Comparison of ENCODE assay signal across 2 cellular contexts in genomic region chr5:120386981-120387380, GRCh38.
TF ChIP-seq lines count a peak whose summit lies in the region.

No MANE protein-coding gene starts in this region.

TF ChIP-seq in SK-N-SH, 30 proteins besides CTCF, POLR2A, EP300 and RAD21 (continued from another document):
- TF ChIP-seq IRF3 (IDR thresholded peaks at IDR 0.05; ENCODE audit: low read depth, low read length), result no peak
- TF ChIP-seq ZBTB33 (IDR thresholded peaks at IDR 0.05; ENCODE audit: borderline replicate concordance, low read depth), result no peak
- no peak for TF ChIP-seq MAX (IDR thresholded peaks at IDR 0.05; ENCODE audit: low read depth)
- TF ChIP-seq USF2 (IDR thresholded peaks at IDR 0.05; ENCODE audit: borderline replicate concordance, low read depth, low read length), result no peak
- no peak for TF ChIP-seq SIN3A (IDR thresholded peaks at IDR 0.05; ENCODE audit: borderline replicate concordance, low read depth, low read length)
- TF ChIP-seq FOXJ3 (CRISPR knock-in tag; IDR thresholded peaks at IDR 0.05), result no peak

TF ChIP-seq in SK-N-SH treated with all-trans-retinoic acid at 6 μM for 48 hours, 23 proteins besides CTCF, POLR2A, EP300 and RAD21 (continued from another document):
- TF ChIP-seq TSHZ2 (CRISPR knock-in tag; IDR thresholded peaks at IDR 0.05), result no peak
- TF ChIP-seq CREB5 (CRISPR knock-in tag; IDR thresholded peaks at IDR 0.05; ENCODE audit: low read depth), result no peak
- no peak for TF ChIP-seq BACH2 (CRISPR knock-in tag; IDR thresholded peaks at IDR 0.05; ENCODE audit: borderline replicate concordance)
- TF ChIP-seq OSR1 (CRISPR knock-in tag; IDR thresholded peaks at IDR 0.05), result no peak
- TF ChIP-seq CSRNP3 (CRISPR knock-in tag; IDR thresholded peaks at IDR 0.05), result no peak
- TF ChIP-seq ZC3H10 (CRISPR knock-in tag; IDR thresholded peaks at IDR 0.05), result no peak
- TF ChIP-seq ZFP3 (CRISPR knock-in tag; IDR thresholded peaks at IDR 0.05), result no peak
- no peak for TF ChIP-seq ARNTL (CRISPR knock-in tag; IDR thresholded peaks at IDR 0.05; ENCODE audit: borderline replicate concordance, low read depth)
- TF ChIP-seq ZNF565 (CRISPR knock-in tag; conservative IDR thresholded peaks at IDR 0.05; ENCODE audit: low read depth), result no peak
